Comparison of ENCODE assay signal across 1 cellular context in genomic region chr14:93957333-93957710, GRCh38.
TF ChIP-seq lines count a peak whose summit lies in the region.

No MANE protein-coding gene starts in this region.

TF ChIP-seq in IMR-90, 13 proteins besides CTCF, POLR2A, EP300 and RAD21 (continued from another document):
- TF ChIP-seq BHLHE40 (IDR thresholded peaks at IDR 0.05; ENCODE audit: low read depth, low read length) (no peak), FOS (IDR thresholded peaks at IDR 0.05; ENCODE audit: low read depth, low read length) (no peak), MXI1 (IDR thresholded peaks at IDR 0.05; ENCODE audit: borderline replicate concordance, low read depth, low read length) (no peak), RCOR1 (IDR thresholded peaks at IDR 0.05; ENCODE audit: insufficient replicate concordance, low read length) (no peak), NFE2L2 (IDR thresholded peaks at IDR 0.05; ENCODE audit: low read depth, low read length) (no peak), CHD1 (IDR thresholded peaks at IDR 0.05; ENCODE audit: low read depth, low read length) (no peak), SMC3 (IDR thresholded peaks at IDR 0.05; ENCODE audit: low read depth, low read length) (no peak), MAFK (IDR thresholded peaks at IDR 0.05; ENCODE audit: low read depth, low read length) (no peak)
